Comparison of ENCODE assay signal across 1 cellular context in the genomic region with DNA sequence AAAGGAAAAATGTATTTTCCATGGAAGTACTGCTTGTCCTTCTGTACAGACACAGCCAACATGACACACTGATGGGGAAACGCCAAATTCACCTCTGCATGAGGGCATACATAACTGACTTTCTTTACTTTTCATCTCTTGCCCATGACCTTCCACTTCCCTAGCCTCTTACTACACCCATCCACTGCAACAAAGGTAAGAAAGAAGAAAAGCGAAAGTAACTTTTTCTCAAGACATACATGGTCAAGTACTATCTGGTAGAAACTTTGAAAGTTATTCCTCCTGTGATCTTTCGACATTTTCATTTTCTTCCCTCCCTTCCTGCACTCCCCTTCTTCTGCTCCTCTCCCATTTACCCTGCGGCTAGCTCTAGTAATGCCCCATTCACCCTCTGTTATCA.
TF ChIP-seq lines count a peak whose summit lies in the region.

No MANE protein-coding gene starts in this region.

TF ChIP-seq in WTC11, 78 proteins besides CTCF, POLR2A, EP300 and RAD21 (continued from another document):
- TF ChIP-seq, protein P1, sequence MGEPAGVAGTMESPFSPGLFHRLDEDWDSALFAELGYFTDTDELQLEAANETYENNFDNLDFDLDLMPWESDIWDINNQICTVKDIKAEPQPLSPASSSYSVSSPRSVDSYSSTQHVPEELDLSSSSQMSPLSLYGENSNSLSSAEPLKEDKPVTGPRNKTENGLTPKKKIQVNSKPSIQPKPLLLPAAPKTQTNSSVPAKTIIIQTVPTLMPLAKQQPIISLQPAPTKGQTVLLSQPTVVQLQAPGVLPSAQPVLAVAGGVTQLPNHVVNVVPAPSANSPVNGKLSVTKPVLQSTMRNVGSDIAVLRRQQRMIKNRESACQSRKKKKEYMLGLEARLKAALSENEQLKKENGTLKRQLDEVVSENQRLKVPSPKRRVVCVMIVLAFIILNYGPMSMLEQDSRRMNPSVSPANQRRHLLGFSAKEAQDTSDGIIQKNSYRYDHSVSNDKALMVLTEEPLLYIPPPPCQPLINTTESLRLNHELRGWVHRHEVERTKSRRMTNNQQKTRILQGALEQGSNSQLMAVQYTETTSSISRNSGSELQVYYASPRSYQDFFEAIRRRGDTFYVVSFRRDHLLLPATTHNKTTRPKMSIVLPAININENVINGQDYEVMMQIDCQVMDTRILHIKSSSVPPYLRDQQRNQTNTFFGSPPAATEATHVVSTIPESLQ (CRISPR knock-in tag; IDR thresholded peaks at IDR 0.05): no peak
- TF ChIP-seq, protein P2, sequence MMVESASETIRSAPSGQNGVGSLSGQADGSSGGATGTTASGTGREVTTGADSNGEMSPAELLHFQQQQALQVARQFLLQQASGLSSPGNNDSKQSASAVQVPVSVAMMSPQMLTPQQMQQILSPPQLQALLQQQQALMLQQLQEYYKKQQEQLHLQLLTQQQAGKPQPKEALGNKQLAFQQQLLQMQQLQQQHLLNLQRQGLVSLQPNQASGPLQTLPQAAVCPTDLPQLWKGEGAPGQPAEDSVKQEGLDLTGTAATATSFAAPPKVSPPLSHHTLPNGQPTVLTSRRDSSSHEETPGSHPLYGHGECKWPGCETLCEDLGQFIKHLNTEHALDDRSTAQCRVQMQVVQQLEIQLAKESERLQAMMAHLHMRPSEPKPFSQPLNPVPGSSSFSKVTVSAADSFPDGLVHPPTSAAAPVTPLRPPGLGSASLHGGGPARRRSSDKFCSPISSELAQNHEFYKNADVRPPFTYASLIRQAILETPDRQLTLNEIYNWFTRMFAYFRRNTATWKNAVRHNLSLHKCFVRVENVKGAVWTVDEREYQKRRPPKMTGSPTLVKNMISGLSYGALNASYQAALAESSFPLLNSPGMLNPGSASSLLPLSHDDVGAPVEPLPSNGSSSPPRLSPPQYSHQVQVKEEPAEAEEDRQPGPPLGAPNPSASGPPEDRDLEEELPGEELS (CRISPR knock-in tag; IDR thresholded peaks at IDR 0.05): no peak
- TF ChIP-seq FOXK1 (CRISPR knock-in tag; IDR thresholded peaks at IDR 0.05): no peak
- no peak for TF ChIP-seq NFATC4 (CRISPR knock-in tag; IDR thresholded peaks at IDR 0.05)
- TF ChIP-seq ZNF138 (CRISPR knock-in tag; conservative IDR thresholded peaks at IDR 0.05): no peak
- TF ChIP-seq, protein P3, sequence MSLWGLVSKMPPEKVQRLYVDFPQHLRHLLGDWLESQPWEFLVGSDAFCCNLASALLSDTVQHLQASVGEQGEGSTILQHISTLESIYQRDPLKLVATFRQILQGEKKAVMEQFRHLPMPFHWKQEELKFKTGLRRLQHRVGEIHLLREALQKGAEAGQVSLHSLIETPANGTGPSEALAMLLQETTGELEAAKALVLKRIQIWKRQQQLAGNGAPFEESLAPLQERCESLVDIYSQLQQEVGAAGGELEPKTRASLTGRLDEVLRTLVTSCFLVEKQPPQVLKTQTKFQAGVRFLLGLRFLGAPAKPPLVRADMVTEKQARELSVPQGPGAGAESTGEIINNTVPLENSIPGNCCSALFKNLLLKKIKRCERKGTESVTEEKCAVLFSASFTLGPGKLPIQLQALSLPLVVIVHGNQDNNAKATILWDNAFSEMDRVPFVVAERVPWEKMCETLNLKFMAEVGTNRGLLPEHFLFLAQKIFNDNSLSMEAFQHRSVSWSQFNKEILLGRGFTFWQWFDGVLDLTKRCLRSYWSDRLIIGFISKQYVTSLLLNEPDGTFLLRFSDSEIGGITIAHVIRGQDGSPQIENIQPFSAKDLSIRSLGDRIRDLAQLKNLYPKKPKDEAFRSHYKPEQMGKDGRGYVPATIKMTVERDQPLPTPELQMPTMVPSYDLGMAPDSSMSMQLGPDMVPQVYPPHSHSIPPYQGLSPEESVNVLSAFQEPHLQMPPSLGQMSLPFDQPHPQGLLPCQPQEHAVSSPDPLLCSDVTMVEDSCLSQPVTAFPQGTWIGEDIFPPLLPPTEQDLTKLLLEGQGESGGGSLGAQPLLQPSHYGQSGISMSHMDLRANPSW (CRISPR knock-in tag; conservative IDR thresholded peaks at IDR 0.05; ENCODE audit: low read depth): no peak
- TF ChIP-seq GTF2I (CRISPR knock-in tag; conservative IDR thresholded peaks at IDR 0.05): no peak
- TF ChIP-seq SP1 (CRISPR knock-in tag; conservative IDR thresholded peaks at IDR 0.05): no peak
- no peak for TF ChIP-seq FOXP1 (CRISPR knock-in tag; IDR thresholded peaks at IDR 0.05; ENCODE audit: borderline replicate concordance)
- TF ChIP-seq, protein P4, sequence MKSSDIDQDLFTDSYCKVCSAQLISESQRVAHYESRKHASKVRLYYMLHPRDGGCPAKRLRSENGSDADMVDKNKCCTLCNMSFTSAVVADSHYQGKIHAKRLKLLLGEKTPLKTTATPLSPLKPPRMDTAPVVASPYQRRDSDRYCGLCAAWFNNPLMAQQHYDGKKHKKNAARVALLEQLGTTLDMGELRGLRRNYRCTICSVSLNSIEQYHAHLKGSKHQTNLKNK (CRISPR knock-in tag; IDR thresholded peaks at IDR 0.05): no peak
- TF ChIP-seq ZNF121 (CRISPR knock-in tag; IDR thresholded peaks at IDR 0.05): no peak
- TF ChIP-seq ZNF232 (CRISPR knock-in tag; IDR thresholded peaks at IDR 0.05): no peak
- TF ChIP-seq, protein P5, sequence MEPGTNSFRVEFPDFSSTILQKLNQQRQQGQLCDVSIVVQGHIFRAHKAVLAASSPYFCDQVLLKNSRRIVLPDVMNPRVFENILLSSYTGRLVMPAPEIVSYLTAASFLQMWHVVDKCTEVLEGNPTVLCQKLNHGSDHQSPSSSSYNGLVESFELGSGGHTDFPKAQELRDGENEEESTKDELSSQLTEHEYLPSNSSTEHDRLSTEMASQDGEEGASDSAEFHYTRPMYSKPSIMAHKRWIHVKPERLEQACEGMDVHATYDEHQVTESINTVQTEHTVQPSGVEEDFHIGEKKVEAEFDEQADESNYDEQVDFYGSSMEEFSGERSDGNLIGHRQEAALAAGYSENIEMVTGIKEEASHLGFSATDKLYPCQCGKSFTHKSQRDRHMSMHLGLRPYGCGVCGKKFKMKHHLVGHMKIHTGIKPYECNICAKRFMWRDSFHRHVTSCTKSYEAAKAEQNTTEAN (CRISPR knock-in tag; IDR thresholded peaks at IDR 0.05): no peak
TF ChIP-seq in WTC11: peak in this region for 0.
